Comparison of ENCODE assay signal across 1 cellular context in the genomic region with DNA sequence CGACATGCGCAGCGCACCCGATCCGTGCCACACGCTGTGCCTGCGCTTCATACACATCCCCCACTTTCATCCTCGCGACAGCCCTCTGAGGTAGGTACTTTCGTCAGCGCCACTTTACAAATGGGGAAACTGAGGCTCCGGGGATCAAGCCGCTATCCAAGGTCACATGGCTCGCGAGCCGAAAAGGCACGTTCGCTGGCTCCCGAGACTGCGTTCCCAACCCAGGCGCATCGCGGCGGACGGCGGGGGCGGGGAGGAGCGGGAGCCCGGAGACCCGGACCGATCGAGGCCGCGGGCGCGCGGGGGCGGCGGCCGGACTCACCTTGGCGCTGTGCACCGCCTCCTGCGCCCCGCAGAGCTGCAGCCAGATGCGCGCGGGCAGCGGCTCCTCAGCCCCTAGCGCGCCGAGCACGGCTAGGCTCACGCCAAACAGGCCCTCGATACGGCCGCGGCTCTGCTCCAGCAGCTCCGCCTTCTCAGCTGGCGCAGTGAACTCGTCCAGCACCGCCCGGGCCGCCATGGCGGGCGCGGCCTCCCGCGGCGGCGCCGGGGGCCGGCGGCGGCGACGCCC.
TF ChIP-seq lines count a peak whose summit lies in the region.

No MANE protein-coding gene starts in this region.

TF ChIP-seq in GM12878, 131 proteins besides CTCF, POLR2A, EP300 and RAD21 (continued from another document):
- TF ChIP-seq, protein P1, sequence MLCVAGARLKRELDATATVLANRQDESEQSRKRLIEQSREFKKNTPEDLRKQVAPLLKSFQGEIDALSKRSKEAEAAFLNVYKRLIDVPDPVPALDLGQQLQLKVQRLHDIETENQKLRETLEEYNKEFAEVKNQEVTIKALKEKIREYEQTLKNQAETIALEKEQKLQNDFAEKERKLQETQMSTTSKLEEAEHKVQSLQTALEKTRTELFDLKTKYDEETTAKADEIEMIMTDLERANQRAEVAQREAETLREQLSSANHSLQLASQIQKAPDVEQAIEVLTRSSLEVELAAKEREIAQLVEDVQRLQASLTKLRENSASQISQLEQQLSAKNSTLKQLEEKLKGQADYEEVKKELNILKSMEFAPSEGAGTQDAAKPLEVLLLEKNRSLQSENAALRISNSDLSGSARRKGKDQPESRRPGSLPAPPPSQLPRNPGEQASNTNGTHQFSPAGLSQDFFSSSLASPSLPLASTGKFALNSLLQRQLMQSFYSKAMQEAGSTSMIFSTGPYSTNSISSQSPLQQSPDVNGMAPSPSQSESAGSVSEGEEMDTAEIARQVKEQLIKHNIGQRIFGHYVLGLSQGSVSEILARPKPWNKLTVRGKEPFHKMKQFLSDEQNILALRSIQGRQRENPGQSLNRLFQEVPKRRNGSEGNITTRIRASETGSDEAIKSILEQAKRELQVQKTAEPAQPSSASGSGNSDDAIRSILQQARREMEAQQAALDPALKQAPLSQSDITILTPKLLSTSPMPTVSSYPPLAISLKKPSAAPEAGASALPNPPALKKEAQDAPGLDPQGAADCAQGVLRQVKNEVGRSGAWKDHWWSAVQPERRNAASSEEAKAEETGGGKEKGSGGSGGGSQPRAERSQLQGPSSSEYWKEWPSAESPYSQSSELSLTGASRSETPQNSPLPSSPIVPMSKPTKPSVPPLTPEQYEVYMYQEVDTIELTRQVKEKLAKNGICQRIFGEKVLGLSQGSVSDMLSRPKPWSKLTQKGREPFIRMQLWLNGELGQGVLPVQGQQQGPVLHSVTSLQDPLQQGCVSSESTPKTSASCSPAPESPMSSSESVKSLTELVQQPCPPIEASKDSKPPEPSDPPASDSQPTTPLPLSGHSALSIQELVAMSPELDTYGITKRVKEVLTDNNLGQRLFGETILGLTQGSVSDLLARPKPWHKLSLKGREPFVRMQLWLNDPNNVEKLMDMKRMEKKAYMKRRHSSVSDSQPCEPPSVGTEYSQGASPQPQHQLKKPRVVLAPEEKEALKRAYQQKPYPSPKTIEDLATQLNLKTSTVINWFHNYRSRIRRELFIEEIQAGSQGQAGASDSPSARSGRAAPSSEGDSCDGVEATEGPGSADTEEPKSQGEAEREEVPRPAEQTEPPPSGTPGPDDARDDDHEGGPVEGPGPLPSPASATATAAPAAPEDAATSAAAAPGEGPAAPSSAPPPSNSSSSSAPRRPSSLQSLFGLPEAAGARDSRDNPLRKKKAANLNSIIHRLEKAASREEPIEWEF (IDR thresholded peaks at IDR 0.05; ENCODE audit: insufficient replicate concordance, low read depth, low read length), result no peak
- TF ChIP-seq EZH2 (IDR thresholded peaks at IDR 0.05; ENCODE audit: borderline replicate concordance, control insufficient read depth, low read depth, low read length), result no peak
- TF ChIP-seq, protein P2, sequence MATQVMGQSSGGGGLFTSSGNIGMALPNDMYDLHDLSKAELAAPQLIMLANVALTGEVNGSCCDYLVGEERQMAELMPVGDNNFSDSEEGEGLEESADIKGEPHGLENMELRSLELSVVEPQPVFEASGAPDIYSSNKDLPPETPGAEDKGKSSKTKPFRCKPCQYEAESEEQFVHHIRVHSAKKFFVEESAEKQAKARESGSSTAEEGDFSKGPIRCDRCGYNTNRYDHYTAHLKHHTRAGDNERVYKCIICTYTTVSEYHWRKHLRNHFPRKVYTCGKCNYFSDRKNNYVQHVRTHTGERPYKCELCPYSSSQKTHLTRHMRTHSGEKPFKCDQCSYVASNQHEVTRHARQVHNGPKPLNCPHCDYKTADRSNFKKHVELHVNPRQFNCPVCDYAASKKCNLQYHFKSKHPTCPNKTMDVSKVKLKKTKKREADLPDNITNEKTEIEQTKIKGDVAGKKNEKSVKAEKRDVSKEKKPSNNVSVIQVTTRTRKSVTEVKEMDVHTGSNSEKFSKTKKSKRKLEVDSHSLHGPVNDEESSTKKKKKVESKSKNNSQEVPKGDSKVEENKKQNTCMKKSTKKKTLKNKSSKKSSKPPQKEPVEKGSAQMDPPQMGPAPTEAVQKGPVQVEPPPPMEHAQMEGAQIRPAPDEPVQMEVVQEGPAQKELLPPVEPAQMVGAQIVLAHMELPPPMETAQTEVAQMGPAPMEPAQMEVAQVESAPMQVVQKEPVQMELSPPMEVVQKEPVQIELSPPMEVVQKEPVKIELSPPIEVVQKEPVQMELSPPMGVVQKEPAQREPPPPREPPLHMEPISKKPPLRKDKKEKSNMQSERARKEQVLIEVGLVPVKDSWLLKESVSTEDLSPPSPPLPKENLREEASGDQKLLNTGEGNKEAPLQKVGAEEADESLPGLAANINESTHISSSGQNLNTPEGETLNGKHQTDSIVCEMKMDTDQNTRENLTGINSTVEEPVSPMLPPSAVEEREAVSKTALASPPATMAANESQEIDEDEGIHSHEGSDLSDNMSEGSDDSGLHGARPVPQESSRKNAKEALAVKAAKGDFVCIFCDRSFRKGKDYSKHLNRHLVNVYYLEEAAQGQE (IDR thresholded peaks at IDR 0.05; ENCODE audit: low read depth, low read length), result no peak
- peak; percentile 32; the same call in 1 of the 2 replicates for TF ChIP-seq POLR2AphosphoS5 (IDR thresholded peaks at IDR 0.05; ENCODE audit: low read length)
- no peak for TF ChIP-seq MEF2B (IDR thresholded peaks at IDR 0.05; ENCODE audit: partially characterized antibody, poor library complexity, severe bottlenecking)
- no peak for TF ChIP-seq LARP7 (IDR thresholded peaks at IDR 0.05)
- TF ChIP-seq MEF2A (IDR thresholded peaks at IDR 0.05; ENCODE audit: insufficient read depth, low read depth, low read length), result no peak
- no peak for TF ChIP-seq NR2C2 (IDR thresholded peaks at IDR 0.05; ENCODE audit: borderline replicate concordance, control insufficient read depth, insufficient read length, low read depth)
- TF ChIP-seq, protein P3, sequence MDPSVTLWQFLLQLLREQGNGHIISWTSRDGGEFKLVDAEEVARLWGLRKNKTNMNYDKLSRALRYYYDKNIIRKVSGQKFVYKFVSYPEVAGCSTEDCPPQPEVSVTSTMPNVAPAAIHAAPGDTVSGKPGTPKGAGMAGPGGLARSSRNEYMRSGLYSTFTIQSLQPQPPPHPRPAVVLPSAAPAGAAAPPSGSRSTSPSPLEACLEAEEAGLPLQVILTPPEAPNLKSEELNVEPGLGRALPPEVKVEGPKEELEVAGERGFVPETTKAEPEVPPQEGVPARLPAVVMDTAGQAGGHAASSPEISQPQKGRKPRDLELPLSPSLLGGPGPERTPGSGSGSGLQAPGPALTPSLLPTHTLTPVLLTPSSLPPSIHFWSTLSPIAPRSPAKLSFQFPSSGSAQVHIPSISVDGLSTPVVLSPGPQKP (IDR thresholded peaks at IDR 0.05; ENCODE audit: low read depth, low read length), result no peak
- TF ChIP-seq RFX5 (IDR thresholded peaks at IDR 0.05; ENCODE audit: low read depth, low read length), result no peak
- no peak for TF ChIP-seq WRNIP1 (IDR thresholded peaks at IDR 0.05; ENCODE audit: borderline replicate concordance, low read depth, low read length)
- TF ChIP-seq, protein P4, sequence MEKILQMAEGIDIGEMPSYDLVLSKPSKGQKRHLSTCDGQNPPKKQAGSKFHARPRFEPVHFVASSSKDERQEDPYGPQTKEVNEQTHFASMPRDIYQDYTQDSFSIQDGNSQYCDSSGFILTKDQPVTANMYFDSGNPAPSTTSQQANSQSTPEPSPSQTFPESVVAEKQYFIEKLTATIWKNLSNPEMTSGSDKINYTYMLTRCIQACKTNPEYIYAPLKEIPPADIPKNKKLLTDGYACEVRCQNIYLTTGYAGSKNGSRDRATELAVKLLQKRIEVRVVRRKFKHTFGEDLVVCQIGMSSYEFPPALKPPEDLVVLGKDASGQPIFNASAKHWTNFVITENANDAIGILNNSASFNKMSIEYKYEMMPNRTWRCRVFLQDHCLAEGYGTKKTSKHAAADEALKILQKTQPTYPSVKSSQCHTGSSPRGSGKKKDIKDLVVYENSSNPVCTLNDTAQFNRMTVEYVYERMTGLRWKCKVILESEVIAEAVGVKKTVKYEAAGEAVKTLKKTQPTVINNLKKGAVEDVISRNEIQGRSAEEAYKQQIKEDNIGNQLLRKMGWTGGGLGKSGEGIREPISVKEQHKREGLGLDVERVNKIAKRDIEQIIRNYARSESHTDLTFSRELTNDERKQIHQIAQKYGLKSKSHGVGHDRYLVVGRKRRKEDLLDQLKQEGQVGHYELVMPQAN (conservative IDR thresholded peaks at IDR 0.05), result peak; percentile 68; the same call in 1 of the 2 replicates
- no peak for TF ChIP-seq ZSCAN29 (IDR thresholded peaks at IDR 0.05)
- no peak for TF ChIP-seq SP1 (IDR thresholded peaks at IDR 0.05; ENCODE audit: low read depth, low read length)
- no peak for TF ChIP-seq FOXM1 (IDR thresholded peaks at IDR 0.05; ENCODE audit: low read depth, low read length)
- no peak for TF ChIP-seq CHD1 (IDR thresholded peaks at IDR 0.05; ENCODE audit: low read depth, low read length)
- no peak for TF ChIP-seq RUNX3 (IDR thresholded peaks at IDR 0.05; ENCODE audit: low read length)
- peak; percentile 49; the same call in 1 of the 2 replicates for TF ChIP-seq ASH2L (IDR thresholded peaks at IDR 0.05; ENCODE audit: borderline replicate concordance, low read depth)
- TF ChIP-seq, protein P5, sequence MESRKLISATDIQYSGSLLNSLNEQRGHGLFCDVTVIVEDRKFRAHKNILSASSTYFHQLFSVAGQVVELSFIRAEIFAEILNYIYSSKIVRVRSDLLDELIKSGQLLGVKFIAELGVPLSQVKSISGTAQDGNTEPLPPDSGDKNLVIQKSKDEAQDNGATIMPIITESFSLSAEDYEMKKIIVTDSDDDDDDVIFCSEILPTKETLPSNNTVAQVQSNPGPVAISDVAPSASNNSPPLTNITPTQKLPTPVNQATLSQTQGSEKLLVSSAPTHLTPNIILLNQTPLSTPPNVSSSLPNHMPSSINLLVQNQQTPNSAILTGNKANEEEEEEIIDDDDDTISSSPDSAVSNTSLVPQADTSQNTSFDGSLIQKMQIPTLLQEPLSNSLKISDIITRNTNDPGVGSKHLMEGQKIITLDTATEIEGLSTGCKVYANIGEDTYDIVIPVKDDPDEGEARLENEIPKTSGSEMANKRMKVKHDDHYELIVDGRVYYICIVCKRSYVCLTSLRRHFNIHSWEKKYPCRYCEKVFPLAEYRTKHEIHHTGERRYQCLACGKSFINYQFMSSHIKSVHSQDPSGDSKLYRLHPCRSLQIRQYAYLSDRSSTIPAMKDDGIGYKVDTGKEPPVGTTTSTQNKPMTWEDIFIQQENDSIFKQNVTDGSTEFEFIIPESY (IDR thresholded peaks at IDR 0.05), result no peak
- TF ChIP-seq HDGF (IDR thresholded peaks at IDR 0.05), result no peak
- peak; percentile 36; the same call in 1 of the 2 replicates for TF ChIP-seq BACH1 (IDR thresholded peaks at IDR 0.05; ENCODE audit: borderline replicate concordance)
- TF ChIP-seq SUPT20H (IDR thresholded peaks at IDR 0.05; ENCODE audit: borderline replicate concordance, control insufficient read depth, low read depth, low read length), result no peak
- TF ChIP-seq, protein P6, sequence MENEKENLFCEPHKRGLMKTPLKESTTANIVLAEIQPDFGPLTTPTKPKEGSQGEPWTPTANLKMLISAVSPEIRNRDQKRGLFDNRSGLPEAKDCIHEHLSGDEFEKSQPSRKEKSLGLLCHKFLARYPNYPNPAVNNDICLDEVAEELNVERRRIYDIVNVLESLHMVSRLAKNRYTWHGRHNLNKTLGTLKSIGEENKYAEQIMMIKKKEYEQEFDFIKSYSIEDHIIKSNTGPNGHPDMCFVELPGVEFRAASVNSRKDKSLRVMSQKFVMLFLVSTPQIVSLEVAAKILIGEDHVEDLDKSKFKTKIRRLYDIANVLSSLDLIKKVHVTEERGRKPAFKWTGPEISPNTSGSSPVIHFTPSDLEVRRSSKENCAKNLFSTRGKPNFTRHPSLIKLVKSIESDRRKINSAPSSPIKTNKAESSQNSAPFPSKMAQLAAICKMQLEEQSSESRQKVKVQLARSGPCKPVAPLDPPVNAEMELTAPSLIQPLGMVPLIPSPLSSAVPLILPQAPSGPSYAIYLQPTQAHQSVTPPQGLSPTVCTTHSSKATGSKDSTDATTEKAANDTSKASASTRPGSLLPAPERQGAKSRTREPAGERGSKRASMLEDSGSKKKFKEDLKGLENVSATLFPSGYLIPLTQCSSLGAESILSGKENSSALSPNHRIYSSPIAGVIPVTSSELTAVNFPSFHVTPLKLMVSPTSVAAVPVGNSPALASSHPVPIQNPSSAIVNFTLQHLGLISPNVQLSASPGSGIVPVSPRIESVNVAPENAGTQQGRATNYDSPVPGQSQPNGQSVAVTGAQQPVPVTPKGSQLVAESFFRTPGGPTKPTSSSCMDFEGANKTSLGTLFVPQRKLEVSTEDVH (IDR thresholded peaks at IDR 0.05; ENCODE audit: low read depth, partially characterized antibody), result no peak
- no peak for TF ChIP-seq PML (IDR thresholded peaks at IDR 0.05; ENCODE audit: low read length)
- no peak for TF ChIP-seq CEBPB (IDR thresholded peaks at IDR 0.05; ENCODE audit: borderline replicate concordance in 1 of 2, low read depth in 2 of 2, low read length in 2 of 2)
- TF ChIP-seq, protein P7, sequence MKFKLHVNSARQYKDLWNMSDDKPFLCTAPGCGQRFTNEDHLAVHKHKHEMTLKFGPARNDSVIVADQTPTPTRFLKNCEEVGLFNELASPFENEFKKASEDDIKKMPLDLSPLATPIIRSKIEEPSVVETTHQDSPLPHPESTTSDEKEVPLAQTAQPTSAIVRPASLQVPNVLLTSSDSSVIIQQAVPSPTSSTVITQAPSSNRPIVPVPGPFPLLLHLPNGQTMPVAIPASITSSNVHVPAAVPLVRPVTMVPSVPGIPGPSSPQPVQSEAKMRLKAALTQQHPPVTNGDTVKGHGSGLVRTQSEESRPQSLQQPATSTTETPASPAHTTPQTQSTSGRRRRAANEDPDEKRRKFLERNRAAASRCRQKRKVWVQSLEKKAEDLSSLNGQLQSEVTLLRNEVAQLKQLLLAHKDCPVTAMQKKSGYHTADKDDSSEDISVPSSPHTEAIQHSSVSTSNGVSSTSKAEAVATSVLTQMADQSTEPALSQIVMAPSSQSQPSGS (IDR thresholded peaks at IDR 0.05; ENCODE audit: low read length), result no peak
